ENCODE assay signal across 25 cellular contexts in the genomic region with DNA sequence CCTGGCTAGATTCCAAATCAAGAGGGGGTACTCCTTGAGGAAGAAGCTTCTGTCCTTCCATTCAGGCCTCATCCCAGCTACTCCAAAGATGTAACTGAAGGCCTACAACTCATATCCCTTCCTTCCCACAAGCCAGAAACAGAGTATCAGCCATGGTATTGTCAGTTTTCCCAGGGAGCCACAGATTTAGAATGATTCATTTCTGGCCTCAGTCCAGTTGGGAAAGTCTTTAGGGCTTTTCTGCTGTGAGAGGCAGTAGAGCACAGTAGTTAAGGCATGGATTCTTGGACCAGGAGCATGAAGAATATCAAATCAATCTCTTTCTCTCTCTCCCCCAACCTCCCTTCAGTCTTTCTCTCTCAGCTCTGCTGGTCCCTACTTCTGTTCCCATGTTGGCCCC.
A peak's percentile ranks its signal among the peaks of the same experiment; 100 is the strongest.
DNase-seq lines count a peak whose midpoint lies in the region; FAIRE-seq and TF ChIP-seq lines count a peak whose summit lies in the region.
"Had no signal": no experiment of that assay in that cellular context is flagged by ENCODE, and none has a peak within 500 bp of the region (broad histone marks: within the 10 kb centered on the region; RNA-seq: fewer than 3 reads in every experiment).

No MANE protein-coding gene starts in this region.

- H3K4me2 ChIP-seq in astrocyte (ENCODE audit: low read length) = no peak overlapping the region
- H3K4me2 ChIP-seq: KMS-11, SK-N-SH had no signal

- FAIRE-seq in astrocyte (lab: Jason Lieb, UNC) = peak; percentile 56
- FAIRE-seq: kidney had no signal

- H3K4me1 ChIP-seq in breast epithelium (no peaks in the 10 kb centered on the region), astrocyte (ENCODE audit: insufficient read depth, low read length) (no peaks in the 10 kb centered on the region)
- H3K4me1 ChIP-seq: ascending aorta, HAP-1 had no signal

- H3K27ac Mint-ChIP-seq in MCF 10A (ENCODE audit: low read depth, unreplicated experiment) = no peak overlapping the region
- H3K27ac Mint-ChIP-seq in astrocyte (ENCODE audit: unreplicated experiment) = no peak overlapping the region
- H3K27ac Mint-ChIP-seq in activated CD4-positive, alpha-beta T cell treated with anti-CD3 and anti-CD28 coated beads, Interleukin-2, amount 10 ng/mL, durations not matched to agents 24 days and 14 days = no peak overlapping the region
- H3K27ac Mint-ChIP-seq: activated CD4-positive, alpha-beta T cell treated with anti-CD3 and anti-CD28 coated beads, Interleukin-2, amount 10 ng/mL, durations not matched to agents 7 days and 5 days; activated naive CD4-positive, alpha-beta T cell treated with anti-CD3 and anti-CD28 coated beads, Interleukin-2, amount 50 U/mL, for 24 hours; T-helper 17 cell had no signal

- no peaks in the 10 kb centered on the region for H3K9me3 ChIP-seq in breast epithelium
- H3K9me3 ChIP-seq in astrocyte (ENCODE audit: insufficient read depth, low read depth, low read length) = no peaks in the 10 kb centered on the region
- H3K9me3 ChIP-seq: ascending aorta, HAP-1, SK-N-SH had no signal

- no peaks in the 10 kb centered on the region for H3K36me3 ChIP-seq in breast epithelium
- H3K36me3 ChIP-seq in astrocyte (ENCODE audit: insufficient read depth, low read length) = no peaks in the 10 kb centered on the region
- H3K36me3 ChIP-seq: ascending aorta, HAP-1 had no signal

- no peak overlapping the region for H3K9ac ChIP-seq in astrocyte (ENCODE audit: low read length)
- H3K9ac ChIP-seq: KMS-11, SK-N-SH had no signal

- H3K27ac ChIP-seq in breast epithelium (no peak overlapping the region), astrocyte (ENCODE audit: low read depth, low read length) (no peak overlapping the region)
- H3K27ac ChIP-seq: ascending aorta, KMS-11 had no signal

- no peaks in the 10 kb centered on the region for H3K4me1 Mint-ChIP-seq in MCF 10A (ENCODE audit: insufficient read depth, unreplicated experiment)
- no peaks in the 10 kb centered on the region for H3K4me1 Mint-ChIP-seq in astrocyte (ENCODE audit: low read depth, unreplicated experiment)
- H3K4me1 Mint-ChIP-seq in activated CD4-positive, alpha-beta T cell treated with anti-CD3 and anti-CD28 coated beads, Interleukin-2, amount 10 ng/mL, durations not matched to agents 24 days and 14 days = peaks cover 2% of the 10 kb centered on the region
- H3K4me1 Mint-ChIP-seq: activated CD4-positive, alpha-beta T cell treated with anti-CD3 and anti-CD28 coated beads, Interleukin-2, amount 10 ng/mL, durations not matched to agents 7 days and 5 days; activated naive CD4-positive, alpha-beta T cell treated with anti-CD3 and anti-CD28 coated beads, Interleukin-2, amount 50 U/mL, for 24 hours; T-helper 17 cell had no signal

- CTCF ChIA-PET in MCF 10A (lab: Yijun Ruan, JAX) = interaction anchor here (0.6 kb wide), 1 partner anchor 633 kb away, joined by 3 read pairs; no protein-coding TSS in a partner anchor

- H3K27me3 Mint-ChIP-seq in MCF 10A (ENCODE audit: insufficient read depth, unreplicated experiment) = peaks cover 45% of the 10 kb centered on the region
- peaks cover 13% of the 10 kb centered on the region for H3K27me3 Mint-ChIP-seq in astrocyte (ENCODE audit: low read depth, unreplicated experiment)
- no peaks in the 10 kb centered on the region for H3K27me3 Mint-ChIP-seq in activated CD4-positive, alpha-beta T cell treated with anti-CD3 and anti-CD28 coated beads, Interleukin-2, amount 10 ng/mL, durations not matched to agents 24 days and 14 days
- H3K27me3 Mint-ChIP-seq: activated CD4-positive, alpha-beta T cell treated with anti-CD3 and anti-CD28 coated beads, Interleukin-2, amount 10 ng/mL, durations not matched to agents 7 days and 5 days; activated naive CD4-positive, alpha-beta T cell treated with anti-CD3 and anti-CD28 coated beads, Interleukin-2, amount 50 U/mL, for 24 hours; T-helper 17 cell had no signal

- H2AFZ ChIP-seq in astrocyte (ENCODE audit: low read depth, low read length) = no peak overlapping the region

- H3K9me3 Mint-ChIP-seq in MCF 10A (ENCODE audit: unreplicated experiment) (no peaks in the 10 kb centered on the region), astrocyte (ENCODE audit: unreplicated experiment) (no peaks in the 10 kb centered on the region)
- H3K9me3 Mint-ChIP-seq in activated CD4-positive, alpha-beta T cell treated with anti-CD3 and anti-CD28 coated beads, Interleukin-2, amount 10 ng/mL, durations not matched to agents 24 days and 14 days = no peaks in the 10 kb centered on the region
- H3K9me3 Mint-ChIP-seq: activated CD4-positive, alpha-beta T cell treated with anti-CD3 and anti-CD28 coated beads, Interleukin-2, amount 10 ng/mL, durations not matched to agents 7 days and 5 days; activated naive CD4-positive, alpha-beta T cell treated with anti-CD3 and anti-CD28 coated beads, Interleukin-2, amount 50 U/mL, for 24 hours had no signal

- no peaks in the 10 kb centered on the region for H3K36me3 Mint-ChIP-seq in MCF 10A (ENCODE audit: insufficient read depth, unreplicated experiment)
- no peaks in the 10 kb centered on the region for H3K36me3 Mint-ChIP-seq in astrocyte (ENCODE audit: low read depth, unreplicated experiment)
- no peaks in the 10 kb centered on the region for H3K36me3 Mint-ChIP-seq in activated CD4-positive, alpha-beta T cell treated with anti-CD3 and anti-CD28 coated beads, Interleukin-2, amount 10 ng/mL, durations not matched to agents 24 days and 14 days (ENCODE audit: low read depth)
- H3K36me3 Mint-ChIP-seq: activated naive CD4-positive, alpha-beta T cell treated with anti-CD3 and anti-CD28 coated beads, Interleukin-2, amount 50 U/mL, for 24 hours had no signal

- peaks cover 0 to 66% of the 10 kb centered on the region in 2 donors for H3K27me3 ChIP-seq in breast epithelium
- no peaks in the 10 kb centered on the region for H3K27me3 ChIP-seq in astrocyte (ENCODE audit: insufficient read depth, low read length)
- H3K27me3 ChIP-seq: ascending aorta had no signal

- H3K79me2 ChIP-seq in astrocyte (ENCODE audit: insufficient read depth, low read length) = no peaks in the 10 kb centered on the region

- intact Hi-C loops in MCF 10A (cut with micrococcal nuclease) = no loop called here
- intact Hi-C loops in breast epithelium (cut with DNase I; ENCODE audit: low total_unique reads) = no loop called here
- intact Hi-C loops in activated CD4-positive, alpha-beta T cell treated with anti-CD3 and anti-CD28 coated beads, Interleukin-2, amount 10 ng/mL, durations not matched to agents 24 days and 14 days (cut with micrococcal nuclease) = no loop called here

- peak; percentile 47 for DNase-seq in MCF 10A (ENCODE audit: unreplicated experiment)
- no peak for DNase-seq in breast epithelium (ENCODE audit: low spot score in 2 of 2)
- DNase-seq in astrocyte (ENCODE audit: low read depth) = peak; percentile 32
- peak; percentile 13 for DNase-seq in fibroblast of pulmonary artery (ENCODE audit: low read depth)
- peak; percentile 54 for DNase-seq in stromal cell of bone marrow (ENCODE audit: low read depth)
- no peak for DNase-seq in NCI-H526 (lab: John Stamatoyannopoulos, UW)
- DNase-seq in SIG-M5 treated with dmso at 0.1 percent for 504 hours (lab: John Stamatoyannopoulos, UW; ENCODE audit: unreplicated experiment) = no peak
- no peak for DNase-seq in activated CD4-positive, alpha-beta T cell treated with anti-CD3 and anti-CD28 coated beads, Interleukin-2, amount 10 ng/mL, durations not matched to agents 24 days and 14 days
- DNase-seq: activated CD4-positive, alpha-beta T cell treated with anti-CD3 and anti-CD28 coated beads, Interleukin-2, amount 10 ng/mL, durations not matched to agents 7 days and 5 days; COR-L47; DND-41; effector CD8-positive, alpha-beta T cell; erythroblast; kidney; NCI-H1694; NCI-H2171; NCI-H524 treated with DMSO at 0.1 percent for 48 hours; SK-N-SH; T-helper 17 cell had no signal

- H4K20me1 ChIP-seq in astrocyte (ENCODE audit: insufficient read depth, low read length) = no peaks in the 10 kb centered on the region

- H3K4me3 Mint-ChIP-seq in MCF 10A (ENCODE audit: unreplicated experiment) (no peak overlapping the region), astrocyte (ENCODE audit: unreplicated experiment) (no peak overlapping the region)
- H3K4me3 Mint-ChIP-seq in activated CD4-positive, alpha-beta T cell treated with anti-CD3 and anti-CD28 coated beads, Interleukin-2, amount 10 ng/mL, durations not matched to agents 24 days and 14 days = no peak overlapping the region
- H3K4me3 Mint-ChIP-seq: activated CD4-positive, alpha-beta T cell treated with anti-CD3 and anti-CD28 coated beads, Interleukin-2, amount 10 ng/mL, durations not matched to agents 7 days and 5 days; activated naive CD4-positive, alpha-beta T cell treated with anti-CD3 and anti-CD28 coated beads, Interleukin-2, amount 50 U/mL, for 24 hours; T-helper 17 cell had no signal

- H3K4me3 ChIP-seq in breast epithelium = no peak overlapping the region
- no peak overlapping the region for H3K4me3 ChIP-seq in astrocyte (ENCODE audit: insufficient read depth, low read depth, low read length)
- H3K4me3 ChIP-seq in fibroblast of pulmonary artery (replicated peaks; ENCODE audit: low read depth, low read length) = no peak overlapping the region
- H3K4me3 ChIP-seq: ascending aorta, HAP-1, lung, skin epidermis had no signal

- no TSS peak for BruUV-seq in MCF 10A (replicated peaks; lab: Mats Ljungman, UMichigan)

- TF ChIP-seq CTCF in MCF 10A (IDR thresholded peaks at IDR 0.05; ENCODE audit: unreplicated experiment) (no peak), breast epithelium (IDR thresholded peaks at IDR 0.05) (no peak), astrocyte (IDR thresholded peaks at IDR 0.05; ENCODE audit: insufficient read depth, low read depth, low read length) (no peak), fibroblast of pulmonary artery (IDR thresholded peaks at IDR 0.05; ENCODE audit: low read length, missing control alignments) (no peak)

- POLR2A ChIA-PET in MCF 10A (lab: Yijun Ruan, JAX) = no interaction called here

- TF ChIP-seq POLR2A in breast epithelium (IDR thresholded peaks at IDR 0.05) = no peak

Comparison
In these comparisons a context has a peak if more than half of its experiments do, and no peak if none do; other contexts are left out.
1. DNase-seq: peak in MCF 10A (single experiment), astrocyte (single experiment), fibroblast of pulmonary artery (single experiment) and stromal cell of bone marrow (single experiment); none in breast epithelium (0 of 2), NCI-H526 (0 of 2), SIG-M5 treated with dmso at 0.1 percent for 504 hours (single experiment) and activated CD4-positive, alpha-beta T cell treated with anti-CD3 and anti-CD28 coated beads, Interleukin-2, amount 10 ng/mL, durations not matched to agents 24 days and 14 days (single experiment).